In genomic region chr6:116764557-116764960, GRCh38 we compare ENCODE assay signal across 10 cellular contexts. TPM values are rescaled to one million over a fixed set of nuclear protein-coding genes. Genes with fewer than 3 reads are reported as not detected.
DNase-seq lines count a peak whose midpoint lies in the region; ATAC-seq and TF ChIP-seq lines count a peak whose summit lies in the region.
"Had no signal": no experiment of that assay in that cellular context is flagged by ENCODE, and none has a peak within 500 bp of the region (broad histone marks: within the 10 kb centered on the region; RNA-seq: fewer than 3 reads in every experiment).

No MANE protein-coding gene starts in this region.

- WGBS in neuronal stem cell (ENCODE audit: extremely low coverage in 2 of 2, insufficient read length in 2 of 2, insufficient replicate concordance in 1 of 2), 2 donors, result no CpG with 5 or more reads among the region's 24 CpGs

- H3K79me1 ChIP-seq in neuronal stem cell (ENCODE audit: low read depth, low read length), result no peaks in the 10 kb centered on the region

- intact Hi-C loops in Right ventricle myocardium inferior (cut with DNase I), result no loop called here

- H2BK120ac ChIP-seq in neuronal stem cell (ENCODE audit: low read depth, low read length), result no peak overlapping the region

- H3K14ac ChIP-seq in neuronal stem cell (ENCODE audit: low read length), result no peak overlapping the region

- peaks cover 0 to 1% of the 10 kb centered on the region in 2 donors for H3K4me1 ChIP-seq in neuronal stem cell (ENCODE audit: control insufficient read depth in 2 of 2, insufficient read depth in 1 of 2, low read depth in 1 of 2, low read length in 2 of 2)

- H3K4ac ChIP-seq in neuronal stem cell (ENCODE audit: low read length), result no peak overlapping the region

- peaks cover 7 to 76% (median 25%) of the 10 kb centered on the region in 3 experiments for H3K27me3 ChIP-seq in neuronal stem cell (ENCODE audit: control insufficient read depth in 3 of 3, insufficient read depth in 3 of 3, low read depth in 1 of 3, low read length in 3 of 3)

- no peak overlapping the region for H2BK5ac ChIP-seq in neuronal stem cell (ENCODE audit: low read length)

- no peak overlapping the region for H2AK5ac ChIP-seq in neuronal stem cell (ENCODE audit: low read depth, low read length)

- no peaks in the 10 kb centered on the region for H3K36me3 ChIP-seq in neuronal stem cell (replicated peaks in 1 of 2; ENCODE audit: control insufficient read depth in 2 of 2, insufficient read depth in 2 of 2, low read length in 2 of 2)

- peak overlapping the region; percentile 94 for H2AFZ ChIP-seq in neuronal stem cell (ENCODE audit: low read length)

- no peaks in the 10 kb centered on the region for H3K9me3 ChIP-seq in neuronal stem cell (replicated peaks in 1 of 2; ENCODE audit: control insufficient read depth in 2 of 2, insufficient read depth in 1 of 2, low read depth in 1 of 2, low read length in 2 of 2)

- ATAC-seq in Right ventricle myocardium inferior (peak; percentile 35), GM21737 (IDR thresholded peaks at IDR 0.05; ENCODE audit: unreplicated experiment) (no peak)

- peak overlapping the region; percentile 27 for H2BK15ac ChIP-seq in neuronal stem cell (ENCODE audit: low read length)

- no peak overlapping the region for H3K27ac ChIP-seq in neuronal stem cell (replicated peaks; ENCODE audit: low read length)

- peak overlapping the region; percentile 91 for H3K4me2 ChIP-seq in neuronal stem cell (ENCODE audit: insufficient read depth, low read length, poor library complexity, severe bottlenecking)

- H4K91ac ChIP-seq in neuronal stem cell (ENCODE audit: low read depth, low read length, poor library complexity), result no peak overlapping the region

- H3K4me3 ChIP-seq in WI38 (ENCODE audit: low read depth, low read length), result peak overlapping the region; percentile 67
- peak overlapping the region; percentile 26 to 80 for H3K4me3 ChIP-seq in neuronal stem cell (ENCODE audit: low read length in 2 of 2)

- no peak for TF ChIP-seq CTCF in WI38 (IDR thresholded peaks at IDR 0.05; ENCODE audit: low read depth, low read length)

- no peak overlapping the region for H2BK12ac ChIP-seq in neuronal stem cell (ENCODE audit: low read length)

- no peak overlapping the region for H3K23ac ChIP-seq in neuronal stem cell (ENCODE audit: low read depth, low read length, poor library complexity)

- peak; percentile 41 for DNase-seq in AG08396 (ENCODE audit: low spot score)
- peak; percentile 68 for DNase-seq in Right ventricle myocardium inferior (ENCODE audit: missing footprints)
- DNase-seq in neuronal stem cell (ENCODE audit: low spot score), result peak; percentile 12
- no peak for DNase-seq in stimulated activated CD4-positive, alpha-beta T cell treated with anti-CD3 and anti-CD28 coated beads, Interleukin-2, amount 100 ng/mL, for 48 hours
- DNase-seq in epidermal melanocyte (ENCODE audit: insufficient read length, low spot score), result no peak
- no peak for DNase-seq in kidney tubule cell (ENCODE audit: low spot score)
- DNase-seq: activated effector memory CD4-positive, alpha-beta T cell treated with Interleukin-2 at 50 U/mL for 16 hours; NCI-H526 had no signal

- H3K9ac ChIP-seq in neuronal stem cell (ENCODE audit: low read depth, low read length, poor library complexity), result peak overlapping the region; percentile 82

- H4K8ac ChIP-seq in neuronal stem cell (ENCODE audit: low read depth, low read length), result no peak overlapping the region

- peak overlapping the region; percentile 92 for H3K18ac ChIP-seq in neuronal stem cell (ENCODE audit: low read length)

RNA-seq across cellular contexts. Expression of gene FAM162B, which starts 1.0 kb away (rescaled TPM):
- 3.8 TPM for total RNA-seq in Right ventricle myocardium inferior
- polyA plus RNA-seq in neuronal stem cell (2013, experiment 1 of 2), result 2.3 TPM
- 2.4 TPM for polyA plus RNA-seq in neuronal stem cell (2013, experiment 2 of 2)

Comparison
In these comparisons a context has a peak if more than half of its experiments do, and no peak if none do; other contexts are left out.
1. DNase-seq: peak in AG08396 (single experiment), Right ventricle myocardium inferior (single experiment) and neuronal stem cell (single experiment); none in stimulated activated CD4-positive, alpha-beta T cell treated with anti-CD3 and anti-CD28 coated beads, Interleukin-2, amount 100 ng/mL, for 48 hours (0 of 2), epidermal melanocyte (single experiment) and kidney tubule cell (single experiment).